Comparison of ENCODE assay signal across 8 cellular contexts in genomic region chr1:43382027-43382771, GRCh38. TPM values are rescaled to one million over a fixed set of nuclear protein-coding genes. Genes with fewer than 3 reads are reported as not detected.
DNase-seq lines count a peak whose midpoint lies in the region; ATAC-seq lines count a peak whose summit lies in the region.
"Had no signal": no experiment of that assay in that cellular context is flagged by ENCODE, and none has a peak within 500 bp of the region (broad histone marks: within the 10 kb centered on the region; RNA-seq: fewer than 3 reads in every experiment).

No MANE protein-coding gene starts in this region.

- no peak overlapping the region for H3K4ac ChIP-seq in neuronal stem cell (ENCODE audit: low read length)

- no peak overlapping the region for H2BK120ac ChIP-seq in neuronal stem cell (ENCODE audit: low read depth, low read length)

- no peaks in the 10 kb centered on the region for H3K9me3 ChIP-seq in neuronal stem cell (replicated peaks in 1 of 2; ENCODE audit: control insufficient read depth in 2 of 2, insufficient read depth in 1 of 2, low read depth in 1 of 2, low read length in 2 of 2)
- H3K9me3 ChIP-seq: breast epithelium had no signal

- H2BK12ac ChIP-seq in neuronal stem cell (ENCODE audit: low read length), result no peak overlapping the region

- H3K27ac ChIP-seq in cingulate gyrus (ENCODE audit: low read depth, low read length) (peak overlapping the region; percentile 96), neuronal stem cell (replicated peaks; ENCODE audit: low read length) (peak overlapping the region; percentile 55)
- H3K27ac ChIP-seq: breast epithelium had no signal

- no peak overlapping the region for H4K91ac ChIP-seq in neuronal stem cell (ENCODE audit: low read depth, low read length, poor library complexity)

- DNase-seq in NCI-H1092 treated with DMSO at 0.1 percent for 48 hours (lab: John Stamatoyannopoulos, UW) (peak; percentile 31), neuronal stem cell (ENCODE audit: low spot score) (no peak), AG20443 (ENCODE audit: low spot score) (no peak)
- DNase-seq: activated CD8-positive, alpha-beta memory T cell treated with anti-CD3 and anti-CD28 coated beads for 24 hours had no signal

- H3K4me2 ChIP-seq in neuronal stem cell (ENCODE audit: insufficient read depth, low read length, poor library complexity, severe bottlenecking), result no peak overlapping the region

- no peak overlapping the region for H2AK5ac ChIP-seq in neuronal stem cell (ENCODE audit: low read depth, low read length)

- no peak overlapping the region for H3K23ac ChIP-seq in neuronal stem cell (ENCODE audit: low read depth, low read length, poor library complexity)

- H2AFZ ChIP-seq in neuronal stem cell (ENCODE audit: low read length), result no peak overlapping the region

- no peaks in the 10 kb centered on the region for H3K79me1 ChIP-seq in neuronal stem cell (ENCODE audit: low read depth, low read length)

- H3K4me3 ChIP-seq in neuronal stem cell (ENCODE audit: low read length in 2 of 2), result no peak overlapping the region
- H3K4me3 ChIP-seq: breast epithelium had no signal

- peaks cover 0 to 6% of the 10 kb centered on the region in 2 donors for H3K4me1 ChIP-seq in neuronal stem cell (ENCODE audit: control insufficient read depth in 2 of 2, insufficient read depth in 1 of 2, low read depth in 1 of 2, low read length in 2 of 2)
- H3K4me1 ChIP-seq: breast epithelium had no signal

- H3K14ac ChIP-seq in neuronal stem cell (ENCODE audit: low read length), result no peak overlapping the region

- no peak overlapping the region for H2BK5ac ChIP-seq in neuronal stem cell (ENCODE audit: low read length)

- no CpG with 5 or more reads among the region's 6 CpGs for WGBS in neuronal stem cell (ENCODE audit: extremely low coverage in 2 of 2, insufficient read length in 2 of 2, insufficient replicate concordance in 1 of 2), 2 donors

- H3K18ac ChIP-seq in neuronal stem cell (ENCODE audit: low read length), result no peak overlapping the region

- H3K9ac ChIP-seq in neuronal stem cell (ENCODE audit: low read depth, low read length, poor library complexity), result no peak overlapping the region

- H2BK15ac ChIP-seq in neuronal stem cell (ENCODE audit: low read length), result no peak overlapping the region

- ATAC-seq in HG03469 (IDR thresholded peaks at IDR 0.05; ENCODE audit: unreplicated experiment) (no peak), HG02970 (IDR thresholded peaks at IDR 0.05; ENCODE audit: low FRiP score, unreplicated experiment) (no peak)

- peaks cover 33 to 63% of the 10 kb centered on the region in 2 donors for H3K36me3 ChIP-seq in neuronal stem cell (replicated peaks in 1 of 2; ENCODE audit: control insufficient read depth in 2 of 2, insufficient read depth in 2 of 2, low read length in 2 of 2)

- H3K27me3 ChIP-seq in neuronal stem cell (ENCODE audit: control insufficient read depth in 3 of 3, insufficient read depth in 3 of 3, low read depth in 1 of 3, low read length in 3 of 3), result no peaks in the 10 kb centered on the region
- H3K27me3 ChIP-seq: breast epithelium had no signal

- no peak overlapping the region for H4K8ac ChIP-seq in neuronal stem cell (ENCODE audit: low read depth, low read length)

RNA-seq across cellular contexts. Expression of gene MED8, which starts 7.4 kb away (rescaled TPM):
- 15.7 TPM for polyA plus RNA-seq in neuronal stem cell (2013, experiment 1 of 2)
- 16.3 TPM for polyA plus RNA-seq in neuronal stem cell (2013, experiment 2 of 2)

RNA-seq across cellular contexts. Expression of gene SZT2, which starts 7.5 kb away (rescaled TPM):
- polyA plus RNA-seq in neuronal stem cell (2013, experiment 1 of 2), result 4.2 TPM
- polyA plus RNA-seq in neuronal stem cell (2013, experiment 2 of 2), result 4.0 TPM

RNA-seq across cellular contexts. Expression of gene ELOVL1, which starts 14.4 kb away (rescaled TPM):
- 16.3 TPM for polyA plus RNA-seq in neuronal stem cell (2013, experiment 1 of 2)
- 15.7 TPM for polyA plus RNA-seq in neuronal stem cell (2013, experiment 2 of 2)

RNA-seq across cellular contexts. Expression of gene CDC20, which starts 23.4 kb away (rescaled TPM):
- polyA plus RNA-seq in neuronal stem cell (2013, experiment 1 of 2), result 166 TPM
- polyA plus RNA-seq in neuronal stem cell (2013, experiment 2 of 2), result 165 TPM

RNA-seq across cellular contexts. Expression of gene MPL, which starts 44.6 kb away (rescaled TPM):
- polyA plus RNA-seq in neuronal stem cell (2013, experiment 1 of 2), result not detected
- not detected for polyA plus RNA-seq in neuronal stem cell (2013, experiment 2 of 2)
